In genomic region chr6:84811351-84811750, GRCh38 we compare ENCODE assay signal across 24 cellular contexts. TPM values are rescaled to one million over a fixed set of nuclear protein-coding genes. Genes with fewer than 3 reads are reported as not detected.
"Had no signal": no experiment of that assay in that cellular context is flagged by ENCODE, and none has a peak within 500 bp of the region (broad histone marks: within the 10 kb centered on the region; RNA-seq: fewer than 3 reads in every experiment).

No MANE protein-coding gene starts in this region.

- H3K27me3 Mint-ChIP-seq: effector memory CD8-positive, alpha-beta T cell; naive B cell; natural killer cell treated with Interleukin-12 subunit alpha and Interleukin-12 subunit beta and Interleukin-15 and Interleukin-18, amount 100 ng/mL, for 72 hours; stimulated activated memory B cell treated with anti-CD40 and anti-IgM and Interleukin-4, amounts not matched to agents 10 μg/mL and 1 μg/mL and 100 μg/mL, for 72 hours had no signal

- H3K36me3 ChIP-seq: neutrophil, pancreas, tibial artery, upper lobe of left lung, uterus had no signal

- H3K9me3 Mint-ChIP-seq: mesothelial cell of epicardium; neural crest cell; stimulated activated memory B cell treated with anti-CD40 and anti-IgM and Interleukin-4, amounts not matched to agents 10 μg/mL and 1 μg/mL and 100 μg/mL, for 72 hours had no signal

- H3K4me3 ChIP-seq: lung, mucosa of descending colon, pancreas, smooth muscle cell, testis, tibial artery, upper lobe of left lung, uterus had no signal

- H3K27ac Mint-ChIP-seq: effector memory CD8-positive, alpha-beta T cell; mesothelial cell of epicardium; naive B cell; natural killer cell treated with Interleukin-12 subunit alpha and Interleukin-12 subunit beta and Interleukin-15 and Interleukin-18, amount 100 ng/mL, for 72 hours; stimulated activated memory B cell treated with anti-CD40 and anti-IgM and Interleukin-4, amounts not matched to agents 10 μg/mL and 1 μg/mL and 100 μg/mL, for 72 hours had no signal

- H3K4me1 Mint-ChIP-seq: mesothelial cell of epicardium; naive B cell; neural crest cell; stimulated activated memory B cell treated with anti-CD40 and anti-IgM and Interleukin-4, amounts not matched to agents 10 μg/mL and 1 μg/mL and 100 μg/mL, for 72 hours had no signal

- H3K27ac ChIP-seq: neutrophil, pancreas, testis, tibial artery, upper lobe of left lung, uterus had no signal

- DNase-seq: cortex of kidney; effector memory CD8-positive, alpha-beta T cell; mesenchymal stem cell; mucosa of descending colon; naive B cell; pancreas; stimulated activated CD4-positive, alpha-beta T cell treated with anti-CD3 and anti-CD28 coated beads, Interleukin-2, amount 100 ng/mL, for 24 hours; stimulated activated CD4-positive, alpha-beta T cell treated with anti-CD3 and anti-CD28 coated beads, Interleukin-4, amount 100 ng/mL, for 4 hours; stimulated activated naive CD8-positive, alpha-beta T cell treated with anti-CD3 and anti-CD28 coated beads, Interleukin-15, Interleukin-2, amounts not matched to agents 100 U/mL and 50 U/mL, for 24 hours; substantia nigra; testis; tibial artery; upper lobe of left lung; uterus had no signal

- H3K4me3 Mint-ChIP-seq: effector memory CD8-positive, alpha-beta T cell; mesothelial cell of epicardium; naive B cell; natural killer cell treated with Interleukin-12 subunit alpha and Interleukin-12 subunit beta and Interleukin-15 and Interleukin-18, amount 100 ng/mL, for 72 hours; neural crest cell; stimulated activated memory B cell treated with anti-CD40 and anti-IgM and Interleukin-4, amounts not matched to agents 10 μg/mL and 1 μg/mL and 100 μg/mL, for 72 hours had no signal

- H3K36me3 Mint-ChIP-seq: mesothelial cell of epicardium; naive B cell; natural killer cell treated with Interleukin-12 subunit alpha and Interleukin-12 subunit beta and Interleukin-15 and Interleukin-18, amount 100 ng/mL, for 72 hours; stimulated activated memory B cell treated with anti-CD40 and anti-IgM and Interleukin-4, amounts not matched to agents 10 μg/mL and 1 μg/mL and 100 μg/mL, for 72 hours had no signal

- H3K27me3 ChIP-seq: neutrophil, pancreas, testis, tibial artery, upper lobe of left lung, uterus had no signal

- FAIRE-seq: endometrium, frontal cortex, keratinocyte, pancreas had no signal

RNA-seq across cellular contexts. Expression of gene TBX18, which starts 47.0 kb away (rescaled TPM):
- total RNA-seq: natural killer cell treated with Interleukin-12 subunit alpha and Interleukin-12 subunit beta and Interleukin-15 and Interleukin-18, amount 100 ng/mL, for 72 hours had no signal
